In genomic region chr3:32048487-32049174, GRCh38 we compare ENCODE assay signal across 1 cellular context.
A peak's percentile ranks its signal among the peaks of the same experiment; 100 is the strongest.
TF ChIP-seq lines count a peak whose summit lies in the region.

No MANE protein-coding gene starts in this region.

TF ChIP-seq in K562, 482 proteins besides CTCF, POLR2A, EP300 and RAD21 (continued from another document and continues in another):
- 0 out of 2 replicates have a peak, but pooled peaks have one; percentile 63 for TF ChIP-seq E4F1 (CRISPR knock-in tag; IDR thresholded peaks at IDR 0.05; ENCODE audit: borderline replicate concordance)
- TF ChIP-seq PKNOX1 (IDR thresholded peaks at IDR 0.05) = peak; percentile 52
- 0 out of 2 replicates have a peak, but pooled peaks have one; percentile 50 for TF ChIP-seq ZNF140 (CRISPR knock-in tag; IDR thresholded peaks at IDR 0.05)
- no peak for TF ChIP-seq NFE2 (IDR thresholded peaks at IDR 0.05; ENCODE audit: low read depth)
- TF ChIP-seq BCL6 (CRISPR knock-in tag; IDR thresholded peaks at IDR 0.05) = 0 out of 2 replicates have a peak, but pooled peaks have one; percentile 15
- TF ChIP-seq PRPF4 (IDR thresholded peaks at IDR 0.05; ENCODE audit: insufficient read depth, low read depth, low read length, poor library complexity, severe bottlenecking) = no peak
- TF ChIP-seq, protein P1, sequence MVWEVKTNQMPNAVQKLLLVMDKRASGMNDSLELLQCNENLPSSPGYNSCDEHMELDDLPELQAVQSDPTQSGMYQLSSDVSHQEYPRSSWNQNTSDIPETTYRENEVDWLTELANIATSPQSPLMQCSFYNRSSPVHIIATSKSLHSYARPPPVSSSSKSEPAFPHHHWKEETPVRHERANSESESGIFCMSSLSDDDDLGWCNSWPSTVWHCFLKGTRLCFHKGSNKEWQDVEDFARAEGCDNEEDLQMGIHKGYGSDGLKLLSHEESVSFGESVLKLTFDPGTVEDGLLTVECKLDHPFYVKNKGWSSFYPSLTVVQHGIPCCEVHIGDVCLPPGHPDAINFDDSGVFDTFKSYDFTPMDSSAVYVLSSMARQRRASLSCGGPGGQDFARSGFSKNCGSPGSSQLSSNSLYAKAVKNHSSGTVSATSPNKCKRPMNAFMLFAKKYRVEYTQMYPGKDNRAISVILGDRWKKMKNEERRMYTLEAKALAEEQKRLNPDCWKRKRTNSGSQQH (CRISPR knock-in tag; IDR thresholded peaks at IDR 0.05) = peak; percentile 98
- TF ChIP-seq, protein P2, sequence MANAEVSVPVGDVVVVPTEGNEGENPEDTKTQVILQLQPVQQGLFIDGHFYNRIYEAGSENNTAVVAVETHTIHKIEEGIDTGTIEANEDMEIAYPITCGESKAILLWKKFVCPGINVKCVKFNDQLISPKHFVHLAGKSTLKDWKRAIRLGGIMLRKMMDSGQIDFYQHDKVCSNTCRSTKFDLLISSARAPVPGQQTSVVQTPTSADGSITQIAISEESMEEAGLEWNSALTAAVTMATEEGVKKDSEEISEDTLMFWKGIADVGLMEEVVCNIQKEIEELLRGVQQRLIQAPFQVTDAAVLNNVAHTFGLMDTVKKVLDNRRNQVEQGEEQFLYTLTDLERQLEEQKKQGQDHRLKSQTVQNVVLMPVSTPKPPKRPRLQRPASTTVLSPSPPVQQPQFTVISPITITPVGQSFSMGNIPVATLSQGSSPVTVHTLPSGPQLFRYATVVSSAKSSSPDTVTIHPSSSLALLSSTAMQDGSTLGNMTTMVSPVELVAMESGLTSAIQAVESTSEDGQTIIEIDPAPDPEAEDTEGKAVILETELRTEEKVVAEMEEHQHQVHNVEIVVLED (CRISPR knock-in tag; IDR thresholded peaks at IDR 0.05) = peak; percentile 61
- peak; percentile 52; the same call in 1 of the 2 replicates for TF ChIP-seq ZKSCAN3 (CRISPR knock-in tag; IDR thresholded peaks at IDR 0.05)
- TF ChIP-seq, protein P3, sequence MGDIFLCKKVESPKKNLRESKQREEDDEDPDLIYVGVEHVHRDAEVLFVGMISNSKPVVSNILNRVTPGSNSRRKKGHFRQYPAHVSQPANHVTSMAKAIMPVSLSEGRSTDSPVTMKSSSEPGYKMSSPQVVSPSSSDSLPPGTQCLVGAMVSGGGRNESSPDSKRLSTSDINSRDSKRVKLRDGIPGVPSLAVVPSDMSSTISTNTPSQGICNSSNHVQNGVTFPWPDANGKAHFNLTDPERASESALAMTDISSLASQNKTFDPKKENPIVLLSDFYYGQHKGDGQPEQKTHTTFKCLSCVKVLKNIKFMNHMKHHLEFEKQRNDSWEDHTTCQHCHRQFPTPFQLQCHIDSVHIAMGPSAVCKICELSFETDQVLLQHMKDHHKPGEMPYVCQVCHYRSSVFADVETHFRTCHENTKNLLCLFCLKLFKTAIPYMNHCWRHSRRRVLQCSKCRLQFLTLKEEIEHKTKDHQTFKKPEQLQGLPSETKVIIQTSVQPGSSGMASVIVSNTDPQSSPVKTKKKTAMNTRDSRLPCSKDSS (IDR thresholded peaks at IDR 0.05; ENCODE audit: low read depth, partially characterized antibody) = no peak
- 0 out of 2 replicates have a peak, but pooled peaks have one; percentile 41 for TF ChIP-seq GABPA (tag; conservative IDR thresholded peaks at IDR 0.05; ENCODE audit: low read depth)
- peak in 1 of 2 experiments; percentile 24; a peak in 1 of 4 replicates for TF ChIP-seq FOXA3 (CRISPR knock-in tag; conservative IDR thresholded peaks at IDR 0.05 in 1 of 2, IDR thresholded peaks at IDR 0.05 in 1 of 2)
- peak; percentile 58; the same call in 1 of the 2 replicates for TF ChIP-seq OTX1 (CRISPR knock-in tag; IDR thresholded peaks at IDR 0.05)
- TF ChIP-seq HDAC8 (tag; IDR thresholded peaks at IDR 0.05) = peak; percentile 99
- TF ChIP-seq ZNF589 (CRISPR knock-in tag; IDR thresholded peaks at IDR 0.05; ENCODE audit: low read depth) = peak; percentile 99
- peak; percentile 83 for TF ChIP-seq ZNF561 (CRISPR knock-in tag; conservative IDR thresholded peaks at IDR 0.05)
- TF ChIP-seq, protein P4, sequence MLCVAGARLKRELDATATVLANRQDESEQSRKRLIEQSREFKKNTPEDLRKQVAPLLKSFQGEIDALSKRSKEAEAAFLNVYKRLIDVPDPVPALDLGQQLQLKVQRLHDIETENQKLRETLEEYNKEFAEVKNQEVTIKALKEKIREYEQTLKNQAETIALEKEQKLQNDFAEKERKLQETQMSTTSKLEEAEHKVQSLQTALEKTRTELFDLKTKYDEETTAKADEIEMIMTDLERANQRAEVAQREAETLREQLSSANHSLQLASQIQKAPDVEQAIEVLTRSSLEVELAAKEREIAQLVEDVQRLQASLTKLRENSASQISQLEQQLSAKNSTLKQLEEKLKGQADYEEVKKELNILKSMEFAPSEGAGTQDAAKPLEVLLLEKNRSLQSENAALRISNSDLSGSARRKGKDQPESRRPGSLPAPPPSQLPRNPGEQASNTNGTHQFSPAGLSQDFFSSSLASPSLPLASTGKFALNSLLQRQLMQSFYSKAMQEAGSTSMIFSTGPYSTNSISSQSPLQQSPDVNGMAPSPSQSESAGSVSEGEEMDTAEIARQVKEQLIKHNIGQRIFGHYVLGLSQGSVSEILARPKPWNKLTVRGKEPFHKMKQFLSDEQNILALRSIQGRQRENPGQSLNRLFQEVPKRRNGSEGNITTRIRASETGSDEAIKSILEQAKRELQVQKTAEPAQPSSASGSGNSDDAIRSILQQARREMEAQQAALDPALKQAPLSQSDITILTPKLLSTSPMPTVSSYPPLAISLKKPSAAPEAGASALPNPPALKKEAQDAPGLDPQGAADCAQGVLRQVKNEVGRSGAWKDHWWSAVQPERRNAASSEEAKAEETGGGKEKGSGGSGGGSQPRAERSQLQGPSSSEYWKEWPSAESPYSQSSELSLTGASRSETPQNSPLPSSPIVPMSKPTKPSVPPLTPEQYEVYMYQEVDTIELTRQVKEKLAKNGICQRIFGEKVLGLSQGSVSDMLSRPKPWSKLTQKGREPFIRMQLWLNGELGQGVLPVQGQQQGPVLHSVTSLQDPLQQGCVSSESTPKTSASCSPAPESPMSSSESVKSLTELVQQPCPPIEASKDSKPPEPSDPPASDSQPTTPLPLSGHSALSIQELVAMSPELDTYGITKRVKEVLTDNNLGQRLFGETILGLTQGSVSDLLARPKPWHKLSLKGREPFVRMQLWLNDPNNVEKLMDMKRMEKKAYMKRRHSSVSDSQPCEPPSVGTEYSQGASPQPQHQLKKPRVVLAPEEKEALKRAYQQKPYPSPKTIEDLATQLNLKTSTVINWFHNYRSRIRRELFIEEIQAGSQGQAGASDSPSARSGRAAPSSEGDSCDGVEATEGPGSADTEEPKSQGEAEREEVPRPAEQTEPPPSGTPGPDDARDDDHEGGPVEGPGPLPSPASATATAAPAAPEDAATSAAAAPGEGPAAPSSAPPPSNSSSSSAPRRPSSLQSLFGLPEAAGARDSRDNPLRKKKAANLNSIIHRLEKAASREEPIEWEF (CRISPR knock-in tag; IDR thresholded peaks at IDR 0.05) = peak; percentile 44; the same call in 1 of the 2 replicates
- TF ChIP-seq SAFB2 (IDR thresholded peaks at IDR 0.05; ENCODE audit: borderline replicate concordance, low read depth, low read length, severe bottlenecking) = no peak
- TF ChIP-seq SMAD3 (CRISPR knock-in tag; conservative IDR thresholded peaks at IDR 0.05) = peak; percentile 97
- TF ChIP-seq MAFG (tag; conservative IDR thresholded peaks at IDR 0.05) = peak; percentile 48
- TF ChIP-seq NR2C1 (IDR thresholded peaks at IDR 0.05) = no peak
- TF ChIP-seq NR2C1 (tag; IDR thresholded peaks at IDR 0.05) = peak; percentile 95
- peak; percentile 98 for TF ChIP-seq ZNF395 (CRISPR knock-in tag; IDR thresholded peaks at IDR 0.05)
- TF ChIP-seq CBX1 (IDR thresholded peaks at IDR 0.05; ENCODE audit: low read depth) = no peak
- no peak for TF ChIP-seq ZZZ3 (IDR thresholded peaks at IDR 0.05)
- peak; percentile 96 to 99 for TF ChIP-seq SRF (CRISPR knock-in tag; IDR thresholded peaks at IDR 0.05)
- TF ChIP-seq MECOM (CRISPR knock-in tag; IDR thresholded peaks at IDR 0.05) = peak; percentile 95
- TF ChIP-seq KLF13 (tag; IDR thresholded peaks at IDR 0.05; ENCODE audit: borderline replicate concordance, low read depth) = peak; percentile 93
- TF ChIP-seq HOXB6 (CRISPR knock-in tag; IDR thresholded peaks at IDR 0.05; ENCODE audit: borderline replicate concordance) = peak; percentile 90; the same call in 1 of the 2 replicates
- TF ChIP-seq, protein P5, sequence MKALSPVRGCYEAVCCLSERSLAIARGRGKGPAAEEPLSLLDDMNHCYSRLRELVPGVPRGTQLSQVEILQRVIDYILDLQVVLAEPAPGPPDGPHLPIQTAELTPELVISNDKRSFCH (CRISPR knock-in tag; IDR thresholded peaks at IDR 0.05) = peak; percentile 85
- TF ChIP-seq, protein P5 (tag; IDR thresholded peaks at IDR 0.05) = peak; percentile 86
